ENCODE assay signal across 22 cellular contexts in genomic region chr2:137208361-137208973, GRCh38.
DNase-seq lines count a peak whose midpoint lies in the region; ATAC-seq, FAIRE-seq and TF ChIP-seq lines count a peak whose summit lies in the region.
"Had no signal": no experiment of that assay in that cellular context is flagged by ENCODE, and none has a peak within 500 bp of the region (broad histone marks: within the 10 kb centered on the region; RNA-seq: fewer than 3 reads in every experiment).

No MANE protein-coding gene starts in this region.

- H3K4me3 ChIP-seq in endothelial cell of umbilical vein (replicated peaks in 1 of 3; ENCODE audit: insufficient read depth in 1 of 3, low read depth in 1 of 3, low read length in 3 of 3): no peak overlapping the region
- H3K4me3 ChIP-seq in PC-9: no peak overlapping the region
- H3K4me3 ChIP-seq: K562, tibial nerve had no signal

- no peaks in the 10 kb centered on the region for H3K27me3 ChIP-seq in endothelial cell of umbilical vein (ENCODE audit: control insufficient read depth in 2 of 2, insufficient read depth in 2 of 2, low read length in 2 of 2)
- H3K27me3 ChIP-seq in PC-9 (ENCODE audit: insufficient read depth, low read depth): no peaks in the 10 kb centered on the region
- H3K27me3 ChIP-seq: tibial nerve had no signal

- no peak overlapping the region for H3K9ac ChIP-seq in endothelial cell of umbilical vein (replicated peaks; ENCODE audit: extremely low read depth, insufficient read depth, low read length)

- H2AFZ ChIP-seq in endothelial cell of umbilical vein (ENCODE audit: low read depth, low read length): no peak overlapping the region
- no peak overlapping the region for H2AFZ ChIP-seq in PC-9

- ATAC-seq in HG02759 (IDR thresholded peaks at IDR 0.05; ENCODE audit: unreplicated experiment): no peak
- ATAC-seq: K562, Right ventricle myocardium inferior had no signal

- no peak for TF ChIP-seq POLR2A in endothelial cell of umbilical vein (IDR thresholded peaks at IDR 0.05; ENCODE audit: low read depth, low read length)

- no peak for FAIRE-seq in endothelial cell of umbilical vein (lab: Jason Lieb, UNC)
- FAIRE-seq: GM12892, K562 had no signal

- H3K79me2 ChIP-seq in endothelial cell of umbilical vein (ENCODE audit: control insufficient read depth, insufficient read depth, low read length) (no peaks in the 10 kb centered on the region), PC-9 (ENCODE audit: low read depth) (no peaks in the 10 kb centered on the region)

- H3K4me2 ChIP-seq in endothelial cell of umbilical vein (ENCODE audit: insufficient read depth, low read length): no peak overlapping the region
- no peak overlapping the region for H3K4me2 ChIP-seq in PC-9

- intact Hi-C loops in endothelial cell of umbilical vein (cut with micrococcal nuclease): no loop called here
- intact Hi-C loops in PC-9 (cut with micrococcal nuclease; ENCODE audit: unreplicated experiment): no loop called here

- H3F3A ChIP-seq in PC-9 (ENCODE audit: insufficient read depth, low read depth): no peaks in the 10 kb centered on the region

- H3K9me2 ChIP-seq in PC-9 (ENCODE audit: insufficient read depth): no peaks in the 10 kb centered on the region

- H4K20me1 ChIP-seq in endothelial cell of umbilical vein (replicated peaks; ENCODE audit: control insufficient read depth, extremely low read depth, insufficient read depth, low read length) (no peaks in the 10 kb centered on the region), PC-9 (ENCODE audit: insufficient read depth) (0 out of 2 replicates have a peak, but pooled peaks cover 4% of the 10 kb centered on the region)

- TF ChIP-seq CTCF in endothelial cell of umbilical vein (IDR thresholded peaks at IDR 0.05; ENCODE audit: extremely low read depth in 1 of 2, insufficient read depth in 1 of 2, low read depth in 1 of 2, low read length in 2 of 2) (no peak), PC-9 (conservative IDR thresholded peaks at IDR 0.05) (no peak)

- H3K36me3 ChIP-seq in endothelial cell of umbilical vein (ENCODE audit: control insufficient read depth in 2 of 2, extremely low read depth in 1 of 2, insufficient read depth in 2 of 2, low read length in 2 of 2) (no peaks in the 10 kb centered on the region), PC-9 (ENCODE audit: low read depth) (no peaks in the 10 kb centered on the region)
- H3K36me3 ChIP-seq: tibial nerve had no signal

- dilution Hi-C loops in endothelial cell of umbilical vein (cut with MboI; ENCODE audit: extremely low pct_ligation_motif_present, low sequenced_read_pairs): no loop called here

- no peaks in the 10 kb centered on the region for H3K4me1 ChIP-seq in endothelial cell of umbilical vein (ENCODE audit: control insufficient read depth, extremely low read depth, insufficient read depth, low read length)
- no peaks in the 10 kb centered on the region for H3K4me1 ChIP-seq in PC-9 (replicated peaks; ENCODE audit: insufficient read depth)
- H3K4me1 ChIP-seq: tibial nerve had no signal

- no peaks in the 10 kb centered on the region for H3K9me1 ChIP-seq in endothelial cell of umbilical vein (replicated peaks; ENCODE audit: control insufficient read depth, extremely low read depth, insufficient read depth, low read length)

- H3K9me3 ChIP-seq in endothelial cell of umbilical vein (replicated peaks; ENCODE audit: control insufficient read depth, insufficient read depth, low read length) (no peaks in the 10 kb centered on the region), PC-9 (ENCODE audit: insufficient read depth, low read depth) (no peaks in the 10 kb centered on the region)
- H3K9me3 ChIP-seq: tibial nerve had no signal

- CTCF ChIA-PET in endothelial cell of umbilical vein (lab: Charles Lee): interaction anchor here (1.1 kb wide), 1 partner anchor 13 kb away, joined by 3 read pairs; no protein-coding TSS in a partner anchor
- CTCF ChIA-PET in PC-9 (lab: Charles Lee): no interaction called here

- POLR2A ChIA-PET in endothelial cell of umbilical vein (lab: Charles Lee): no interaction called here
- POLR2A ChIA-PET in PC-9 (lab: Charles Lee; ENCODE audit: unreplicated experiment): no interaction called here

- DNase-seq in COLO829 (ENCODE audit: low spot score) (peak; percentile 15), OCI-M1 (lab: John Stamatoyannopoulos, UW) (peak; percentile 41), endothelial cell of umbilical vein (ENCODE audit: low read depth, low spot score) (no peak), myocyte (ENCODE audit: low read depth) (peak; percentile 44), SK-N-DZ (ENCODE audit: low spot score) (no peak), PC-9 (no peak), NCI-H1436 treated with DMSO at 0.1 percent for 48 hours (lab: John Stamatoyannopoulos, UW) (no peak)
- DNase-seq: activated CD8-positive, alpha-beta memory T cell treated with anti-CD3 and anti-CD28 coated beads for 24 hours; activated naive CD4-positive, alpha-beta T cell treated with anti-CD3 and anti-CD28 coated beads, Interleukin-2, amount 10 ng/mL, durations not matched to agents 7 days and 5 days; AML-193; DMS79 treated with DMSO at 0.1 percent for 48 hours; midbrain; NCI-H187 treated with DMSO at 0.1 percent for 48 hours; NCI-H69; posterior cingulate gyrus; stimulated activated CD4-positive, alpha-beta T cell treated with anti-CD3 and anti-CD28 coated beads, Interleukin-1b, Interleukin-23, amount 100 ng/mL, for 48 hours; stimulated activated CD8-positive, alpha-beta memory T cell treated with anti-CD3 and anti-CD28 coated beads, Interleukin-4, amount 100 ng/mL, for 48 hours had no signal

- H3K27ac ChIP-seq in endothelial cell of umbilical vein (ENCODE audit: insufficient read depth, low read depth, low read length) (no peak overlapping the region), PC-9 (no peak overlapping the region)
- H3K27ac ChIP-seq: tibial nerve had no signal

- BruUV-seq in endothelial cell of umbilical vein (replicated peaks; lab: Mats Ljungman, UMichigan) (no TSS peak), PC-9 (replicated peaks; lab: Mats Ljungman, UMichigan) (no TSS peak)

TF ChIP-seq in endothelial cell of umbilical vein, 7 proteins besides CTCF, POLR2A, EP300 and RAD21:
- no peak for TF ChIP-seq MAX (IDR thresholded peaks at IDR 0.05; ENCODE audit: insufficient read depth, insufficient read length)
- peak; percentile 12 for TF ChIP-seq FOS (IDR thresholded peaks at IDR 0.05; ENCODE audit: borderline replicate concordance, insufficient read depth, low read length)
TF ChIP-seq in endothelial cell of umbilical vein: peak in this region for 1.

Comparison
In these comparisons a context has a peak if more than half of its experiments do, and no peak if none do; other contexts are left out.
1. DNase-seq: peak in COLO829 (single experiment), OCI-M1 (single experiment) and myocyte (single experiment); none in endothelial cell of umbilical vein (single experiment), SK-N-DZ (single experiment), PC-9 (0 of 2) and NCI-H1436 treated with DMSO at 0.1 percent for 48 hours (single experiment).